In genomic region chr15:79635149-79635771, GRCh38 we compare ENCODE assay signal across 14 cellular contexts.
"Had no signal": no experiment of that assay in that cellular context is flagged by ENCODE, and none has a peak within 500 bp of the region (broad histone marks: within the 10 kb centered on the region; RNA-seq: fewer than 3 reads in every experiment).

No MANE protein-coding gene starts in this region.

- H3K36me3 ChIP-seq: colonic mucosa, gastroesophageal sphincter, lower lobe of right lung, ovary, tibial artery had no signal

- H3K27ac Mint-ChIP-seq: activated CD4-positive, alpha-beta memory T cell treated with anti-CD3 and anti-CD28 coated beads for 36 hours; naive thymus-derived CD8-positive, alpha-beta T cell; stimulated activated effector memory CD8-positive, alpha-beta T cell treated with anti-CD3 and anti-CD28 coated beads, Interleukin-12 subunit alpha, Interleukin-12 subunit beta, amount 100 ng/mL, for 72 hours had no signal

- ATAC-seq: gastroesophageal sphincter; lower lobe of right lung; naive thymus-derived CD8-positive, alpha-beta T cell had no signal

- H3K4me3 Mint-ChIP-seq: activated CD4-positive, alpha-beta memory T cell treated with anti-CD3 and anti-CD28 coated beads for 36 hours; naive thymus-derived CD8-positive, alpha-beta T cell; stimulated activated effector memory CD8-positive, alpha-beta T cell treated with anti-CD3 and anti-CD28 coated beads, Interleukin-12 subunit alpha, Interleukin-12 subunit beta, amount 100 ng/mL, for 72 hours had no signal

- H3K4me3 ChIP-seq: colonic mucosa, gastroesophageal sphincter, lower lobe of right lung, ovary, tibial artery had no signal

- H3K27me3 ChIP-seq: colonic mucosa, ovary, tibial artery had no signal

- H3K9me3 ChIP-seq: colonic mucosa, ovary had no signal

- H3K27ac ChIP-seq: colonic mucosa, gastroesophageal sphincter, lower lobe of right lung, ovary, tibial artery had no signal

- H3K4me1 Mint-ChIP-seq: naive thymus-derived CD8-positive, alpha-beta T cell; stimulated activated effector memory CD8-positive, alpha-beta T cell treated with anti-CD3 and anti-CD28 coated beads, Interleukin-12 subunit alpha, Interleukin-12 subunit beta, amount 100 ng/mL, for 72 hours had no signal

- DNase-seq: activated CD4-positive, alpha-beta memory T cell treated with anti-CD3 and anti-CD28 coated beads for 36 hours; activated CD4-positive, CD25-positive, alpha-beta regulatory T cell treated with anti-CD3 and anti-CD28 coated beads, Interleukin-2, amount 50 U/mL, for 72 hours; activated naive CD4-positive, alpha-beta T cell; aorta; caudate nucleus; colonic mucosa; effector CD4-positive, alpha-beta T cell; lower lobe of right lung; naive thymus-derived CD8-positive, alpha-beta T cell; ovary; T-helper 9 cell; tibial artery had no signal

- H3K9me3 Mint-ChIP-seq: stimulated activated effector memory CD8-positive, alpha-beta T cell treated with anti-CD3 and anti-CD28 coated beads, Interleukin-12 subunit alpha, Interleukin-12 subunit beta, amount 100 ng/mL, for 72 hours had no signal

- H3K4me1 ChIP-seq: colonic mucosa, gastroesophageal sphincter, lower lobe of right lung, tibial artery had no signal

- H3K36me3 Mint-ChIP-seq: activated CD4-positive, alpha-beta memory T cell treated with anti-CD3 and anti-CD28 coated beads for 36 hours; stimulated activated effector memory CD8-positive, alpha-beta T cell treated with anti-CD3 and anti-CD28 coated beads, Interleukin-12 subunit alpha, Interleukin-12 subunit beta, amount 100 ng/mL, for 72 hours had no signal
